In genomic region chr3:127454968-127455367, GRCh38 we compare ENCODE assay signal across 13 cellular contexts.
DNase-seq lines count a peak whose midpoint lies in the region; ATAC-seq, FAIRE-seq and TF ChIP-seq lines count a peak whose summit lies in the region.
"Had no signal": no experiment of that assay in that cellular context is flagged by ENCODE, and none has a peak within 500 bp of the region (broad histone marks: within the 10 kb centered on the region; RNA-seq: fewer than 3 reads in every experiment).

No MANE protein-coding gene starts in this region.

- CTCF ChIA-PET in HCT116 (lab: Charles Lee): interaction anchor here (0.9 to 2.1 kb wide), 16 partner anchors 8 to 932 kb away, joined by 3 to 16 read pairs (median 4); partner anchors contain the start of gene PLXNA1
- CTCF ChIA-PET in RWPE1 (lab: Yijun Ruan, JAX): interaction anchor here (0.5 to 1.5 kb wide), 11 partner anchors 8 to 1796 kb away, joined by 3 to 6 read pairs (median 3); no protein-coding TSS in a partner anchor

- H3K9me1 ChIP-seq in keratinocyte (ENCODE audit: control insufficient read depth, extremely low read depth, insufficient read depth, low read length): no peaks in the 10 kb centered on the region

- in situ Hi-C loops in brain microvascular endothelial cell (cut with HindIII; ENCODE audit: low pct_ligation_motif_present, low sequenced_read_pairs): no loop called here

- no peak overlapping the region for H3K27ac ChIP-seq in HCT116 (ENCODE audit: low read depth, low read length)
- peak overlapping the region; percentile 90; the same call in 1 of the 2 replicates for H3K27ac ChIP-seq in RWPE1
- H3K27ac ChIP-seq in keratinocyte (ENCODE audit: control insufficient read depth, insufficient read depth, low read length): no peak overlapping the region
- no peak overlapping the region for H3K27ac ChIP-seq in brain microvascular endothelial cell
- H3K27ac ChIP-seq: ascending aorta, colonic mucosa, foreskin keratinocyte, tibial nerve had no signal

- no peaks in the 10 kb centered on the region for H3K9me2 ChIP-seq in HCT116 (ENCODE audit: insufficient read depth)

- no peaks in the 10 kb centered on the region for H3K9me3 ChIP-seq in HCT116 (ENCODE audit: control insufficient read depth in 1 of 2, insufficient read depth in 1 of 2, low read depth in 1 of 2, low read length in 2 of 2)
- no peaks in the 10 kb centered on the region for H3K9me3 ChIP-seq in keratinocyte (ENCODE audit: control insufficient read depth, low read depth, low read length)
- no peaks in the 10 kb centered on the region for H3K9me3 ChIP-seq in skeletal muscle satellite cell (replicated peaks; ENCODE audit: low read length)
- H3K9me3 ChIP-seq: ascending aorta, colonic mucosa, mucosa of descending colon, tibial nerve had no signal

- H3K27me3 ChIP-seq in HCT116 (ENCODE audit: insufficient read depth, low read length) (no peaks in the 10 kb centered on the region), keratinocyte (ENCODE audit: control insufficient read depth, extremely low read depth, insufficient read depth, low read length) (no peaks in the 10 kb centered on the region), skeletal muscle satellite cell (ENCODE audit: control insufficient read depth, insufficient read depth, low read length) (peaks cover 58% of the 10 kb centered on the region), brain microvascular endothelial cell (replicated peaks) (peaks cover 22% of the 10 kb centered on the region)
- H3K27me3 ChIP-seq: ascending aorta had no signal

- no peak overlapping the region; a peak in 1 of 4 replicates for H3K4me3 ChIP-seq in HCT116 (replicated peaks in 1 of 2; ENCODE audit: low read depth in 1 of 2, low read length in 2 of 2)
- no peak overlapping the region for H3K4me3 ChIP-seq in keratinocyte (ENCODE audit: control insufficient read depth in 2 of 3, extremely low read depth in 1 of 3, insufficient read depth in 2 of 3, low read depth in 1 of 3, low read length in 3 of 3)
- H3K4me3 ChIP-seq in skeletal muscle satellite cell (ENCODE audit: low read length): no peak overlapping the region
- H3K4me3 ChIP-seq in brain microvascular endothelial cell (ENCODE audit: low read depth, low read length): no peak overlapping the region
- H3K4me3 ChIP-seq: mucosa of descending colon had no signal

- ATAC-seq in HCT116: no peak

- DNase-seq in HCT116 (ENCODE audit: low read depth, low spot score) (no peak), RWPE1 (ENCODE audit: low spot score) (no peak), keratinocyte (ENCODE audit: low read depth, low spot score) (no peak), NCI-H2029 treated with DMSO at 0.1 percent for 48 hours (lab: John Stamatoyannopoulos, UW) (no peak), NCI-H526 treated with DMSO at 0.1 percent for 48 hours (lab: John Stamatoyannopoulos, UW) (no peak), brain microvascular endothelial cell (no peak)
- DNase-seq: activated gamma-delta T cell treated with Interleukin-2 at 50 U/mL for 16 hours had no signal

- BruUV-seq in HCT116 (replicated peaks; lab: Mats Ljungman, UMichigan): no TSS peak

- H3K4me1 ChIP-seq in HCT116 (ENCODE audit: control insufficient read depth in 1 of 2, insufficient read depth in 2 of 2, low read length in 2 of 2) (peaks cover 0 to 13% of the 10 kb centered on the region in 2 experiments; a peak in 1 of 4 replicates), keratinocyte (ENCODE audit: control insufficient read depth, extremely low read depth, insufficient read depth, low read length) (peaks cover 21% of the 10 kb centered on the region), skeletal muscle satellite cell (ENCODE audit: control insufficient read depth, insufficient read depth, low read length) (peaks cover 20% of the 10 kb centered on the region)

- H3K79me2 ChIP-seq in HCT116 (ENCODE audit: insufficient read depth, low read length) (no peaks in the 10 kb centered on the region), keratinocyte (ENCODE audit: control insufficient read depth, insufficient read depth, low read length) (no peaks in the 10 kb centered on the region)

- H3K9ac ChIP-seq in HCT116 (ENCODE audit: low read length) (no peak overlapping the region), keratinocyte (ENCODE audit: control insufficient read depth, extremely low read depth, insufficient read depth, low read length) (no peak overlapping the region), skeletal muscle satellite cell (ENCODE audit: low read depth, low read length) (no peak overlapping the region)

- POLR2A ChIA-PET in HCT116 (lab: Charles Lee): no interaction called here
- POLR2A ChIA-PET in RWPE1 (lab: Yijun Ruan, JAX; ENCODE audit: low non-redundant PET): no interaction called here

- RAD21 ChIA-PET in HCT116 (lab: Charles Lee; ENCODE audit: low non-redundant PET in 1 of 2, low total read pairs in 2 of 2, uncharacterized antibody in 2 of 2, unreplicated experiment in 2 of 2): interaction anchor here (0.8 to 1.4 kb wide), 4 partner anchors 81 to 472 kb away, joined by 3 to 8 read pairs (median 3); partner anchors contain the start of gene PLXNA1 (in 1 of the 2)

- no peaks in the 10 kb centered on the region for H3K36me3 ChIP-seq in HCT116 (ENCODE audit: control insufficient read depth in 1 of 2, insufficient read depth in 2 of 2, low read length in 2 of 2)
- no peaks in the 10 kb centered on the region for H3K36me3 ChIP-seq in keratinocyte (ENCODE audit: control insufficient read depth in 2 of 2, extremely low read depth in 1 of 2, insufficient read depth in 2 of 2, low read length in 2 of 2)
- H3K36me3 ChIP-seq in skeletal muscle satellite cell (ENCODE audit: insufficient read depth, low read length): no peaks in the 10 kb centered on the region
- no peaks in the 10 kb centered on the region for H3K36me3 ChIP-seq in brain microvascular endothelial cell (replicated peaks)
- H3K36me3 ChIP-seq: ascending aorta, colonic mucosa, tibial nerve had no signal

- no peak overlapping the region for H2AFZ ChIP-seq in HCT116 (ENCODE audit: low read depth, low read length, poor library complexity, severe bottlenecking)
- H2AFZ ChIP-seq in keratinocyte (ENCODE audit: control insufficient read depth, low read length): no peak overlapping the region

- no peak for TF ChIP-seq POLR2A in HCT116 (IDR thresholded peaks at IDR 0.05; ENCODE audit: borderline replicate concordance, extremely low read depth, insufficient read depth, insufficient read length)

- FAIRE-seq in keratinocyte (lab: Jason Lieb, UNC): no peak

- peak overlapping the region; percentile 80 for H3K4me2 ChIP-seq in HCT116 (ENCODE audit: low read length)
- peak overlapping the region; percentile 91 for H3K4me2 ChIP-seq in keratinocyte (ENCODE audit: control insufficient read depth, extremely low read depth, insufficient read depth, low read depth, low read length)
- peak overlapping the region; percentile 96 for H3K4me2 ChIP-seq in skeletal muscle satellite cell (ENCODE audit: low read length)

- no peak for TF ChIP-seq RAD21 in HCT116 (IDR thresholded peaks at IDR 0.05; ENCODE audit: low read depth)

- intact Hi-C loops in HCT116 (cut with micrococcal nuclease): loop anchor here (1.0 to 10.0 kb wide), 5 partner anchors 81 to 776 kb away; partner anchors contain the start of gene PLXNA1

- TF ChIP-seq CTCF in HCT116 (IDR thresholded peaks at IDR 0.05 in 2 of 3, conservative IDR thresholded peaks at IDR 0.05 in 1 of 3; ENCODE audit: borderline replicate concordance in 1 of 3, insufficient read depth in 1 of 3, low read depth in 2 of 3, low read length in 2 of 3): no peak
- no peak for TF ChIP-seq CTCF in RWPE1 (conservative IDR thresholded peaks at IDR 0.05; ENCODE audit: low read depth)
- no peak for TF ChIP-seq CTCF in keratinocyte (optimal IDR thresholded peaks at IDR 0.05 in 1 of 3, IDR thresholded peaks at IDR 0.05 in 1 of 3, conservative IDR thresholded peaks at IDR 0.05 in 1 of 3; ENCODE audit: extremely low read depth in 1 of 3, insufficient read depth in 2 of 3, low read length in 3 of 3)
- TF ChIP-seq CTCF in brain microvascular endothelial cell (IDR thresholded peaks at IDR 0.05; ENCODE audit: low read depth, low read length, missing control alignments): no peak

- H4K20me1 ChIP-seq in HCT116 (ENCODE audit: insufficient read depth) (no peaks in the 10 kb centered on the region), keratinocyte (ENCODE audit: control insufficient read depth, extremely low read depth, insufficient read depth, low read length) (no peaks in the 10 kb centered on the region)

- dilution Hi-C loops in keratinocyte (cut with MboI; ENCODE audit: extremely low pct_ligation_motif_present, low sequenced_read_pairs): no loop called here

TF ChIP-seq in HCT116, 20 proteins besides CTCF, POLR2A, EP300 and RAD21:
- TF ChIP-seq CBX3 (IDR thresholded peaks at IDR 0.05; ENCODE audit: low read depth) (no peak), REST (IDR thresholded peaks at IDR 0.05; ENCODE audit: low read depth) (no peak), JUND (IDR thresholded peaks at IDR 0.05) (no peak)
